9 cellular contexts compared by ENCODE assay signal in the genomic region with DNA sequence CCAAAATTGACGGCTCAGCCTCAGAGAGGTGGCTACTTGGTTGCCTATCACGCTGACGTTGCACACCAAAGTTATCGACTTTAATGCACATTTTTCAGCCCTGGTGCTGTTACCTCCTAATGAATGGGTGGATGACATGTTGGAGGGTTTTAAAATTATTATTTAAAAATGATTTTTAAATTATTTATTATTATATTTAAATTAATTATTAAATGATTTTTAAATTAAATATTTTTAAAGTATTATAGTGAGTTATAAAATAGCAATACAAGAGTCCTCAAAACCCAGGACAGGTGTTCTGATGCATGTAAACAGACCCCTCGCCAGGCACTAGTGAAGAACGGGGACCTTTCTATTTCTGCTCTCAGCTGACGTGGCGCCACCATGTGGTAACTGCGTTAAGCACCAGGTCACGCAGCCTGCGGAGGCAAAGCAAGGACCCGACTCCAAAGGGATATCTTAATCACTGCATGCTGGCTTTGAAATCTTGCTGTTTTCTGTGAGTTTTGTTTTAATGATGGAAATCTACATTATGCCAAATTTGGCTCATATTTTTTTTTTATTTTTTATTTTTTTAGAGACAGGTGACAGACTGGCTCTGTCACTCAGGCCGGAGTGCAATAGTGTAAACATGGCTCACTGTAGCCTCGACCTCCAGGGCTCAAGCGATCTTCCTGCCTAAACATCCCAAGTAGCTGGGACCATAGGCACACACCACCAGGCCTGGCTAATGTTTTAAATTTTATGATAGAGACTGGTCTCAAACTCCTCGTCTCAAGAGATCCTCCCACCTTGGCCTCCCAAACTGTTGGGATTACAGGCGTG. TPM values are rescaled to one million over a fixed set of nuclear protein-coding genes. Genes with fewer than 3 reads are reported as not detected.
DNase-seq lines count a peak whose midpoint lies in the region; ATAC-seq, FAIRE-seq and TF ChIP-seq lines count a peak whose summit lies in the region.
"Had no signal": no experiment of that assay in that cellular context is flagged by ENCODE, and none has a peak within 500 bp of the region (broad histone marks: within the 10 kb centered on the region; RNA-seq: fewer than 3 reads in every experiment).

No MANE protein-coding gene starts in this region.

- H3K27ac Mint-ChIP-seq in activated B cell treated with CpG ODN at 0.5 μM for 24 hours = no peak overlapping the region

- no peak overlapping the region for H3K4me3 Mint-ChIP-seq in activated B cell treated with CpG ODN at 0.5 μM for 24 hours

- no peak overlapping the region for H3K27ac ChIP-seq in A549

- H3K36me3 Mint-ChIP-seq in activated B cell treated with CpG ODN at 0.5 μM for 24 hours (ENCODE audit: low read depth) = peaks cover 58% of the 10 kb centered on the region

- H3K4me1 ChIP-seq in A549 = no peaks in the 10 kb centered on the region

- peak; percentile 64 to 67 for TF ChIP-seq RAD21 in A549 (conservative IDR thresholded peaks at IDR 0.05 in 1 of 2, IDR thresholded peaks at IDR 0.05 in 1 of 2)

- no peaks in the 10 kb centered on the region for H3K27me3 Mint-ChIP-seq in activated B cell treated with CpG ODN at 0.5 μM for 24 hours

- POLR2A ChIA-PET in A549 (lab: Yijun Ruan, JAX) (no interaction called here), activated B cell treated with CpG ODN at 0.5 μM for 24 hours (lab: Charles Lee) (no interaction called here)

- H3K4me1 Mint-ChIP-seq in activated B cell treated with CpG ODN at 0.5 μM for 24 hours = no peaks in the 10 kb centered on the region

- no peaks in the 10 kb centered on the region for H3K9me3 Mint-ChIP-seq in activated B cell treated with CpG ODN at 0.5 μM for 24 hours

- WGBS in A549 (ENCODE audit: missing lambda C conversion rate) = 46% methylated on average over 17 of the region's 17 CpGs

- H3K4me3 ChIP-seq in A549 = no peak overlapping the region

- no peaks in the 10 kb centered on the region; the same call in 2 of the 3 replicates for H3K9me3 ChIP-seq in A549

- TF ChIP-seq CTCF in A549 (IDR thresholded peaks at IDR 0.05) (peak; percentile 71), activated B cell treated with CpG ODN at 0.5 μM for 24 hours (IDR thresholded peaks at IDR 0.05) (no peak)

- FAIRE-seq in A549 (lab: Jason Lieb, UNC) (no peak), GM18507 (lab: Jason Lieb, UNC) (peak; percentile 59)
- FAIRE-seq: frontal cortex had no signal

- peak; percentile 60 to 74 for DNase-seq in A549 (ENCODE audit: low read depth in 1 of 2, low spot score in 1 of 2)
- peak; percentile 53 for DNase-seq in GM18507 (ENCODE audit: extremely low spot score, insufficient read length, low read depth)
- DNase-seq in NCI-H2227 (lab: John Stamatoyannopoulos, UW; ENCODE audit: unreplicated experiment) = peak; percentile 69
- peak; percentile 33 for DNase-seq in activated B cell treated with CpG ODN at 0.5 μM for 24 hours
- DNase-seq in ecto neural progenitor cell (ENCODE audit: low spot score) = peak; percentile 74
- DNase-seq in medulla oblongata (ENCODE audit: extremely low spot score) = peak; percentile 37
- DNase-seq in stimulated activated naive CD8-positive, alpha-beta T cell treated with anti-CD3 and anti-CD28 coated beads, Interleukin-15, Interleukin-2, amounts not matched to agents 100 U/mL and 50 U/mL, for 24 hours = peak; percentile 71

- TF ChIP-seq POLR2A in A549 (IDR thresholded peaks at IDR 0.05; ENCODE audit: low read length) = no peak

- CTCF ChIA-PET in A549 (lab: Yijun Ruan, JAX) (interaction anchor here (0.7 to 1.6 kb wide), 7 partner anchors 11 to 350 kb away, joined by 3 to 8 read pairs (median 3); no protein-coding TSS in a partner anchor), activated B cell treated with CpG ODN at 0.5 μM for 24 hours (lab: Charles Lee) (interaction anchor here (1.2 kb wide), 1 partner anchor 373 kb away, joined by 4 read pairs; no protein-coding TSS in a partner anchor)

- ATAC-seq in A549 = peak; percentile 77 to 92; a peak in 5 of 6 replicates
- ATAC-seq in activated B cell treated with CpG ODN at 0.5 μM for 24 hours (ENCODE audit: low read depth) = peak; percentile 52
- ATAC-seq in stimulated activated naive CD8-positive, alpha-beta T cell treated with anti-CD3 and anti-CD28 coated beads, Interleukin-15, Interleukin-2, amounts not matched to agents 100 U/mL and 50 U/mL, for 24 hours = peak; percentile 52
- no peak for ATAC-seq in HG03097 (IDR thresholded peaks at IDR 0.05; ENCODE audit: low FRiP score, unreplicated experiment)

- no peak overlapping the region for H3K4me2 ChIP-seq in A549

- intact Hi-C loops in activated B cell treated with CpG ODN at 0.5 μM for 24 hours (cut with micrococcal nuclease) = loop anchor here (2.0 to 5.0 kb wide), 2 partner anchors 179 to 374 kb away; no protein-coding TSS in a partner anchor

- TF ChIP-seq EP300 in A549 (IDR thresholded peaks at IDR 0.05) = no peak

TF ChIP-seq in A549, 52 proteins besides CTCF, POLR2A, EP300 and RAD21:
- TF ChIP-seq, protein P1, sequence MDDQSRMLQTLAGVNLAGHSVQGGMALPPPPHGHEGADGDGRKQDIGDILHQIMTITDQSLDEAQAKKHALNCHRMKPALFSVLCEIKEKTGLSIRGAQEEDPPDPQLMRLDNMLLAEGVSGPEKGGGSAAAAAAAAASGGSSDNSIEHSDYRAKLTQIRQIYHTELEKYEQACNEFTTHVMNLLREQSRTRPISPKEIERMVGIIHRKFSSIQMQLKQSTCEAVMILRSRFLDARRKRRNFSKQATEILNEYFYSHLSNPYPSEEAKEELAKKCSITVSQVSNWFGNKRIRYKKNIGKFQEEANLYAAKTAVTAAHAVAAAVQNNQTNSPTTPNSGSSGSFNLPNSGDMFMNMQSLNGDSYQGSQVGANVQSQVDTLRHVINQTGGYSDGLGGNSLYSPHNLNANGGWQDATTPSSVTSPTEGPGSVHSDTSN (IDR thresholded peaks at IDR 0.05) = no peak
- TF ChIP-seq ZSCAN20 (CRISPR knock-in tag; IDR thresholded peaks at IDR 0.05) (no peak), SMC3 (IDR thresholded peaks at IDR 0.05) (peak; percentile 69), POLR2AphosphoS2 (conservative IDR thresholded peaks at IDR 0.05; ENCODE audit: low read length) (no peak), MAZ (IDR thresholded peaks at IDR 0.05; ENCODE audit: borderline replicate concordance, low read depth, low read length) (no peak), EHF (CRISPR knock-in tag; IDR thresholded peaks at IDR 0.05) (no peak)

RNA-seq across cellular contexts. Expression of a gene that starts 22.6 kb away (rescaled TPM):
- polyA plus RNA-seq in A549 (2011; rRNA removed) (16.1 and 19.6 TPM in 2 replicates), A549 (2017; fragmentation: RNase III; extraction: RNeasy Plus Mini Kit Qiagen cat#74134 plus additional on column Dnase treatment) (11.0 to 13.3 TPM (median 11.6 TPM) in 3 replicates)
- polyA plus RNA-seq in A549 (2012; cell fraction: cytosol; rRNA removed) = 17.7 and 20.2 TPM in 2 replicates
- 17.5 and 24.0 TPM in 2 replicates for polyA plus RNA-seq in A549 (2012; cell fraction: nucleus; rRNA removed)
- 19.4 and 22.9 TPM in 2 replicates for polyA minus RNA-seq in A549 (2011; rRNA and poly(A)+ RNA removed)
- 13.4 and 15.7 TPM in 2 replicates for total RNA-seq in activated B cell treated with CpG ODN at 0.5 μM for 24 hours

RNA-seq across cellular contexts. Expression of a gene that starts 25.2 kb away (rescaled TPM):
- polyA plus RNA-seq in A549 (2011; rRNA removed) (12.5 and 15.3 TPM in 2 replicates), A549 (2017; fragmentation: RNase III; extraction: RNeasy Plus Mini Kit Qiagen cat#74134 plus additional on column Dnase treatment) (4.6 to 5.5 TPM (median 4.9 TPM) in 3 replicates)
- polyA plus RNA-seq in A549 (2012; cell fraction: cytosol; rRNA removed) = 3.0 and 3.4 TPM in 2 replicates
- polyA plus RNA-seq in A549 (2012; cell fraction: nucleus; rRNA removed) = 3.2 and 3.6 TPM in 2 replicates
- polyA minus RNA-seq in A549 (2011; rRNA and poly(A)+ RNA removed) = 16.2 and 22.3 TPM in 2 replicates
- total RNA-seq in activated B cell treated with CpG ODN at 0.5 μM for 24 hours = 35.5 and 35.9 TPM in 2 replicates

RNA-seq across cellular contexts. Expression of a gene that starts 25.5 kb away (rescaled TPM):
- polyA plus RNA-seq in A549 (2011; rRNA removed) = not detected in 2 replicates
- not detected in 2 replicates for polyA plus RNA-seq in A549 (2012; cell fraction: cytosol; rRNA removed)
- polyA plus RNA-seq in A549 (2012; cell fraction: nucleus; rRNA removed) = 0.11 and 0.16 TPM in 2 replicates
- not detected in 3 replicates for polyA plus RNA-seq in A549 (2017; fragmentation: RNase III; extraction: RNeasy Plus Mini Kit Qiagen cat#74134 plus additional on column Dnase treatment)
- polyA minus RNA-seq in A549 (2011; rRNA and poly(A)+ RNA removed) = not detected in 2 replicates
- total RNA-seq in activated B cell treated with CpG ODN at 0.5 μM for 24 hours = not detected in 2 replicates
- total RNA-seq: frontal cortex had no signal

RNA-seq across cellular contexts. Expression of a gene that starts 44.9 kb away (rescaled TPM):
- polyA plus RNA-seq in A549 (2011; rRNA removed) (not detected in 2 replicates), A549 (2017; fragmentation: RNase III; extraction: RNeasy Plus Mini Kit Qiagen cat#74134 plus additional on column Dnase treatment) (not detected in 3 replicates)
- not detected in 2 replicates for polyA plus RNA-seq in A549 (2012; cell fraction: cytosol; rRNA removed)
- not detected in 2 replicates for polyA plus RNA-seq in A549 (2012; cell fraction: nucleus; rRNA removed)
- polyA minus RNA-seq in A549 (2011; rRNA and poly(A)+ RNA removed) = not detected in 2 replicates
- total RNA-seq in activated B cell treated with CpG ODN at 0.5 μM for 24 hours = not detected in 2 replicates
- total RNA-seq: frontal cortex had no signal
